Comparison of ENCODE assay signal across 1 cellular context in genomic region chr21:43718872-43719747, GRCh38.
A peak's percentile ranks its signal among the peaks of the same experiment; 100 is the strongest.
TF ChIP-seq lines count a peak whose summit lies in the region.

TSS of gene PDXK (plus strand) at chr21:43719129. CDS start at chr21:43719295, 166 bp downstream.

TF ChIP-seq in HepG2, 621 proteins besides CTCF, POLR2A, EP300 and RAD21 (continued from another document and continues in another):
- TF ChIP-seq HOMEZ (CRISPR knock-in tag; IDR thresholded peaks at IDR 0.05; ENCODE audit: low read depth) = no peak
- TF ChIP-seq ZNF644 (CRISPR knock-in tag; IDR thresholded peaks at IDR 0.05; ENCODE audit: low read depth) = no peak
- no peak for TF ChIP-seq NR1H2 (CRISPR knock-in tag; IDR thresholded peaks at IDR 0.05; ENCODE audit: borderline replicate concordance, low read depth)
- no peak for TF ChIP-seq MAF1 (CRISPR knock-in tag; IDR thresholded peaks at IDR 0.05; ENCODE audit: borderline replicate concordance)
- TF ChIP-seq BCL6 (CRISPR knock-in tag; IDR thresholded peaks at IDR 0.05) = peak; percentile 40; the same call in 1 of the 2 replicates
- no peak for TF ChIP-seq ZNF747 (CRISPR knock-in tag; IDR thresholded peaks at IDR 0.05; ENCODE audit: borderline replicate concordance)
- TF ChIP-seq DDIT3 (CRISPR knock-in tag; IDR thresholded peaks at IDR 0.05) = no peak
- TF ChIP-seq PHF20 (CRISPR knock-in tag; IDR thresholded peaks at IDR 0.05) = peak; percentile 54; the same call in 1 of the 2 replicates
- no peak for TF ChIP-seq ZNF7 (CRISPR knock-in tag; IDR thresholded peaks at IDR 0.05)
- no peak; the same call in none of the 2 replicates for TF ChIP-seq ZNF564 (CRISPR knock-in tag; IDR thresholded peaks at IDR 0.05)
- no peak for TF ChIP-seq NFRKB (IDR thresholded peaks at IDR 0.05)
- no peak for TF ChIP-seq ZNF841 (CRISPR knock-in tag; IDR thresholded peaks at IDR 0.05; ENCODE audit: borderline replicate concordance)
- no peak; the same call in 1 of the 2 replicates for TF ChIP-seq ZNF83 (CRISPR knock-in tag; IDR thresholded peaks at IDR 0.05; ENCODE audit: borderline replicate concordance)
- peak; percentile 56; the same call in 1 of the 2 replicates for TF ChIP-seq ZFP91 (CRISPR knock-in tag; IDR thresholded peaks at IDR 0.05; ENCODE audit: borderline replicate concordance)
- no peak for TF ChIP-seq ZBTB39 (CRISPR knock-in tag; IDR thresholded peaks at IDR 0.05)
- 0 out of 2 replicates have a peak, but pooled peaks have one; percentile 67 for TF ChIP-seq NCOA1 (CRISPR knock-in tag; IDR thresholded peaks at IDR 0.05)
- no peak for TF ChIP-seq ZNF660 (CRISPR knock-in tag; IDR thresholded peaks at IDR 0.05; ENCODE audit: borderline replicate concordance, low read depth)
- no peak for TF ChIP-seq MLX (CRISPR knock-in tag; IDR thresholded peaks at IDR 0.05)
- no peak for TF ChIP-seq ZNF354B (CRISPR knock-in tag; IDR thresholded peaks at IDR 0.05)
- peak; percentile 69 for TF ChIP-seq CEBPG (CRISPR knock-in tag; IDR thresholded peaks at IDR 0.05)
- TF ChIP-seq ZNF547 (CRISPR knock-in tag; IDR thresholded peaks at IDR 0.05) = no peak; the same call in 1 of the 2 replicates
- TF ChIP-seq POLR2AphosphoS5 (IDR thresholded peaks at IDR 0.05; ENCODE audit: low read depth, low read length) = peak; percentile 64
- no peak for TF ChIP-seq POLR2AphosphoS2 (IDR thresholded peaks at IDR 0.05; ENCODE audit: low read depth, low read length)
- no peak for TF ChIP-seq ZNF468 (CRISPR knock-in tag; IDR thresholded peaks at IDR 0.05)
- TF ChIP-seq SRSF1 (optimal IDR thresholded peaks at IDR 0.05; ENCODE audit: low read depth, low read length) = no peak
- no peak for TF ChIP-seq ZNF33A (CRISPR knock-in tag; IDR thresholded peaks at IDR 0.05; ENCODE audit: borderline replicate concordance)
- TF ChIP-seq ARNT (IDR thresholded peaks at IDR 0.05) = no peak
- no peak for TF ChIP-seq PHF5A (CRISPR knock-in tag; IDR thresholded peaks at IDR 0.05; ENCODE audit: low read depth, unreplicated experiment)
- TF ChIP-seq ZHX1 (CRISPR knock-in tag; IDR thresholded peaks at IDR 0.05; ENCODE audit: low read depth) = no peak
- no peak for TF ChIP-seq SSRP1 (CRISPR knock-in tag; IDR thresholded peaks at IDR 0.05)
- TF ChIP-seq U2AF1 (optimal IDR thresholded peaks at IDR 0.05; ENCODE audit: low read depth, low read length) = no peak
- TF ChIP-seq ZNF737 (CRISPR knock-in tag; IDR thresholded peaks at IDR 0.05; ENCODE audit: borderline replicate concordance) = no peak
- no peak for TF ChIP-seq STAT6 (CRISPR knock-in tag; IDR thresholded peaks at IDR 0.05; ENCODE audit: borderline replicate concordance)
- peak; percentile 49; the same call in 1 of the 2 replicates for TF ChIP-seq RXRA (CRISPR knock-in tag; IDR thresholded peaks at IDR 0.05)
- TF ChIP-seq MED1 (CRISPR knock-in tag; IDR thresholded peaks at IDR 0.05) = no peak; the same call in 1 of the 2 replicates
- no peak for TF ChIP-seq ZNF670 (CRISPR knock-in tag; IDR thresholded peaks at IDR 0.05; ENCODE audit: borderline replicate concordance)
- no peak for TF ChIP-seq GPN1 (CRISPR knock-in tag; IDR thresholded peaks at IDR 0.05; ENCODE audit: borderline replicate concordance)
- TF ChIP-seq ISX (CRISPR knock-in tag; conservative IDR thresholded peaks at IDR 0.05) = no peak
- TF ChIP-seq NFE2L1 (CRISPR knock-in tag; IDR thresholded peaks at IDR 0.05; ENCODE audit: borderline replicate concordance) = no peak; the same call in 1 of the 2 replicates
- TF ChIP-seq ZMYM3 (CRISPR knock-in tag; IDR thresholded peaks at IDR 0.05) = no peak
- no peak; the same call in 1 of the 2 replicates for TF ChIP-seq THAP7 (CRISPR knock-in tag; IDR thresholded peaks at IDR 0.05)
- no peak for TF ChIP-seq ZNF800 (CRISPR knock-in tag; IDR thresholded peaks at IDR 0.05)
- TF ChIP-seq ESRRA (CRISPR knock-in tag; IDR thresholded peaks at IDR 0.05; ENCODE audit: low read depth) = no peak; the same call in 1 of the 2 replicates
